ENCODE assay signal across 14 cellular contexts in the genomic region with DNA sequence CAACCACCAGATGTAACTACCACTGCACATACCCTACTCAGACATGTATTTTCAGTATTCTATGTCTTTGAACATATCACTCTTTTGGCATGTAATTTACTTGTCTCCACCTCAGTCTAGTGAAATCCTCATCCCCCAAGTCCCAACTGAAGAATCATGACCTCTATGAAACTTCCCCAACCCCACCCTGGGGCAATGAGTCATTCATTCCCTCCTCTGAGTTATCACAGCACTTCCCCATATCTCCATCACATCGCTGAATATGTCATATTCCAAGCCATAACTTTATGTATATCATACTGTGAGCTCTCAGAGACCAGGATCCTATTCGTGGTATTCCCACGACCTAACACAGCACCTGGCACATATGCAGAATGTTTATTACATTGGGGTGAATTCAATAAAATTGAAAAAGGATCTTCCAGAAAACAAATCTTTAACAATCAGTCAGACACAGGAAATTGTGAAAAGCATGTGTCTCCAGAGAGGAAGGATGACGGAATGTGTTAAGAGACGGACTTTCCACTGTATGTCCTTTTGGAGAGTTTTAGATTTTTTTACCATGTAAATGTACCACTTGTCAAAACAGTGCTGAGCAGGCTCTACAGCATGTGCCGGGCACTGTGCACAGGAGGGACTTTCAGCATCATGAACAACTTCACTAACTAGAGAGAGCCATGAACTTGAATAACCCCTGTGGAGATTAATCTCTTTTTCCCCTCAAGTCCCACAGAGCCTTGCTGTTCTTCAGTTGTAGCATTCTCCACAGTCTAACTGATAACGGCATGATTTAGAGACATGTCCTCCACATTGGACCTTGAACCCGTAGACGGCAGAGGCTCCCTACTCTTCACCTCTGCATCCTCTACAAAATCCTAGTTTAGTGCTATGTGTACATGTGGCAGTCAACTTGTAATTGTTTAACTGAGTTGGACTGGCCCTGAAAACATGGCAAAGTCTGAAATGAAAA.
DNase-seq lines count a peak whose midpoint lies in the region; ATAC-seq, FAIRE-seq and TF ChIP-seq lines count a peak whose summit lies in the region.
"Had no signal": no experiment of that assay in that cellular context is flagged by ENCODE, and none has a peak within 500 bp of the region (broad histone marks: within the 10 kb centered on the region; RNA-seq: fewer than 3 reads in every experiment).

No MANE protein-coding gene starts in this region.

- H3K9me3 ChIP-seq in pancreas: no peaks in the 10 kb centered on the region
- no peaks in the 10 kb centered on the region for H3K9me3 ChIP-seq in tibial nerve

- TF ChIP-seq EP300 in tibial nerve (IDR thresholded peaks at IDR 0.05): no peak

- H3K4me3 ChIP-seq in fibroblast of villous mesenchyme (ENCODE audit: low read depth, low read length): no peak overlapping the region
- no peak overlapping the region for H3K4me3 ChIP-seq in pancreas
- H3K4me3 ChIP-seq in tibial nerve: no peak overlapping the region
- H3K4me3 ChIP-seq: cardiac muscle cell had no signal

- H3K27me3 ChIP-seq in pancreas (no peaks in the 10 kb centered on the region), tibial nerve (no peaks in the 10 kb centered on the region)
- H3K27me3 ChIP-seq: cardiac muscle cell had no signal

- H3K36me3 ChIP-seq in pancreas (no peaks in the 10 kb centered on the region), tibial nerve (no peaks in the 10 kb centered on the region)
- H3K36me3 ChIP-seq: cardiac muscle cell had no signal

- WGBS in pancreas, 2 donors: 47 to 51% methylated on average over 9 of the region's 9 CpGs
- 67 to 72% methylated on average over 9 of the region's 9 CpGs for WGBS in tibial nerve, 2 donors

- no peak overlapping the region for H3K27ac ChIP-seq in pancreas
- H3K27ac ChIP-seq in tibial nerve: peak overlapping the region in 2 of 4 donors; percentile 6 to 35
- H3K27ac ChIP-seq: cardiac muscle cell had no signal

- POLR2A ChIA-PET in HEK293T (lab: Yijun Ruan, JAX): no interaction called here

- ATAC-seq in pancreas: peak in 3 of 4 donors; percentile 23 to 48 (median 38)
- no peak for ATAC-seq in GM21447 (IDR thresholded peaks at IDR 0.05; ENCODE audit: unreplicated experiment)

- H3K4me1 ChIP-seq in pancreas: no peaks in the 10 kb centered on the region
- peaks cover 0 to 29% (median 8%) of the 10 kb centered on the region in 4 donors for H3K4me1 ChIP-seq in tibial nerve

- CTCF ChIA-PET in HEK293T (lab: Yijun Ruan, JAX): no interaction called here

- intact Hi-C loops in pancreas (cut with DNase I): no loop called here

- peak; percentile 75 for FAIRE-seq in H54 (lab: Jason Lieb, UNC)
- no peak for FAIRE-seq in pancreas (lab: Jason Lieb, UNC)

- TF ChIP-seq POLR2A in H54 (IDR thresholded peaks at IDR 0.05; ENCODE audit: low read depth, low read length) (no peak), tibial nerve (IDR thresholded peaks at IDR 0.05) (no peak)

- no peak for TF ChIP-seq CTCF in fibroblast of villous mesenchyme (IDR thresholded peaks at IDR 0.05; ENCODE audit: insufficient read depth, low read depth, low read length)
- TF ChIP-seq CTCF in pancreas (IDR thresholded peaks at IDR 0.05): no peak
- no peak for TF ChIP-seq CTCF in tibial nerve (IDR thresholded peaks at IDR 0.05)

- DNase-seq in H54 (ENCODE audit: insufficient read length, low spot score) (no peak), OCI-M1 (lab: John Stamatoyannopoulos, UW) (peak; percentile 92), fibroblast of villous mesenchyme (ENCODE audit: low read depth) (peak; percentile 60), pancreas (no peak), tibial nerve (ENCODE audit: low spot score in 2 of 2) (no peak), HEK293T (ENCODE audit: extremely low spot score) (no peak), DMS79 (lab: John Stamatoyannopoulos, UW) (no peak)
- DNase-seq: activated effector memory CD4-positive, alpha-beta T cell treated with Interleukin-2 at 50 U/mL for 16 hours; CD4-positive, CD25-positive, alpha-beta regulatory T cell; NCI-H2171 treated with DMSO at 0.1 percent for 48 hours; retina; T-helper 1 cell had no signal

TF ChIP-seq in HEK293T, 16 proteins besides CTCF, POLR2A, EP300 and RAD21:
- TF ChIP-seq SP1 (IDR thresholded peaks at IDR 0.05) (no peak), HDGF (IDR thresholded peaks at IDR 0.05; ENCODE audit: borderline replicate concordance) (no peak), ELF4 (IDR thresholded peaks at IDR 0.05) (no peak), FOXK2 (IDR thresholded peaks at IDR 0.05) (no peak), SUZ12 (IDR thresholded peaks at IDR 0.05) (no peak), ZNF384 (IDR thresholded peaks at IDR 0.05) (no peak), FOXM1 (IDR thresholded peaks at IDR 0.05; ENCODE audit: borderline replicate concordance) (no peak), FOXA1 (IDR thresholded peaks at IDR 0.05) (no peak), NFRKB (IDR thresholded peaks at IDR 0.05) (no peak), ARNT (IDR thresholded peaks at IDR 0.05) (no peak), CTBP1 (IDR thresholded peaks at IDR 0.05; ENCODE audit: borderline replicate concordance) (no peak), L3MBTL2 (conservative IDR thresholded peaks at IDR 0.05) (no peak), BHLHE40 (IDR thresholded peaks at IDR 0.05; ENCODE audit: borderline replicate concordance) (no peak), TARDBP (IDR thresholded peaks at IDR 0.05) (no peak)

Comparison
In these comparisons a context has a peak if more than half of its experiments do, and no peak if none do; other contexts are left out.
1. DNase-seq: peak in OCI-M1 (single experiment) and fibroblast of villous mesenchyme (single experiment); none in H54 (single experiment), pancreas (0 of 6), tibial nerve (0 of 2), HEK293T (single experiment) and DMS79 (single experiment).